In the genomic region with DNA sequence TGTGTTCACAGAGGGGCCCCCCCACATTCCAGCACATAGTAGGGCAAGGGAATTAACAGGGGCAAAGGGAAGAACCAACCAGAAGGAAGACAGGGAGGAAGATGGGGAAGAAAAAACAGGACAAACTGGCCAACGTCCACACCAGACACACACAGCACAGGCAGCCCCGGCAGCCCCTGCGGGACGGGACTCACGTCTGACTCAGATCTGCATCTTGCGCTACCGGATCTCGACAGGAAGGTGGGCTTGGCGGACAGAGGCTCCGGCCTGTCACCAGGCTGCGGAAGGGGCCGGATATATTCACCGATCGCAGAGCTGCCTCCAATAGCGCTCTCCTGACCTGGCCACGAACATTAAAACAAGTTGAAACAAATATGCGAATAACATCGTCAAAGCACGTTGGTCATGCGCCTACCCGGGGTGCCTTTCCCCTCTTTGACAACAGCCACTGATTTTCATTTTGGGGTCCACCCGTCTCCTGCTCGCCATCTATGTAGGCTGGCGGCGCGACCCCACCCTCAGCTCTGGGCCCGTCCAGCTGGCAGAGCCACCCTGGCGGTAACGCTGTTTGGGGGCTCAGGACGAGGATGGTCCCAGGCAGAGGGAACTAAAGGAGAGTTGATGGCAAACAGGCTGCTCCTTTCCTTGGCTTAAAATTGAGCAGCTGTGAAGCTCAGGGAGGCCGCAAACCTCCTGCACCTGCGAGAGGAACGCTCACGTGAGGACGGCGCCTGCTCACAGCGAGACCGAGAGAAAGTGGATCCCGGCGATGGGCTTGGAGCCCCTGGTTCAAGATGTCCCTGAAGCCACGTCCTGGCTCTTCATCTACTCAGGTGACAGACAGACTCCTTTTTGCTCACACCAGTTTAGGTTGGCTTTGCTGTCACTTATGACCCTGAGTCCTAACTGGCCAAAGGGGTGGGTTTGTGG, we compare ENCODE assay signal across 1 cellular context.
TF ChIP-seq lines count a peak whose summit lies in the region.

No MANE protein-coding gene starts in this region.

TF ChIP-seq in H1, 55 proteins besides CTCF, POLR2A, EP300 and RAD21:
- TF ChIP-seq, protein P1, sequence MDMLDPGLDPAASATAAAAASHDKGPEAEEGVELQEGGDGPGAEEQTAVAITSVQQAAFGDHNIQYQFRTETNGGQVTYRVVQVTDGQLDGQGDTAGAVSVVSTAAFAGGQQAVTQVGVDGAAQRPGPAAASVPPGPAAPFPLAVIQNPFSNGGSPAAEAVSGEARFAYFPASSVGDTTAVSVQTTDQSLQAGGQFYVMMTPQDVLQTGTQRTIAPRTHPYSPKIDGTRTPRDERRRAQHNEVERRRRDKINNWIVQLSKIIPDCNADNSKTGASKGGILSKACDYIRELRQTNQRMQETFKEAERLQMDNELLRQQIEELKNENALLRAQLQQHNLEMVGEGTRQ (IDR thresholded peaks at IDR 0.05; ENCODE audit: low read length), result no peak
- TF ChIP-seq EGR1 (IDR thresholded peaks at IDR 0.05; ENCODE audit: borderline replicate concordance, low read depth, low read length), result no peak
- no peak for TF ChIP-seq SIRT6 (IDR thresholded peaks at IDR 0.05; ENCODE audit: low read length)
- no peak for TF ChIP-seq RFX5 (IDR thresholded peaks at IDR 0.05; ENCODE audit: borderline replicate concordance, low read depth, low read length)
- no peak for TF ChIP-seq SP2 (IDR thresholded peaks at IDR 0.05; ENCODE audit: low read length)
- TF ChIP-seq POLR2AphosphoS5 (IDR thresholded peaks at IDR 0.05; ENCODE audit: low read depth, low read length), result no peak
- TF ChIP-seq ATF2 (IDR thresholded peaks at IDR 0.05; ENCODE audit: low read length), result no peak
- TF ChIP-seq ATF3 (IDR thresholded peaks at IDR 0.05; ENCODE audit: insufficient read depth, low read depth, low read length), result no peak
- TF ChIP-seq BACH1 (IDR thresholded peaks at IDR 0.05; ENCODE audit: low read length), result no peak
